In genomic region chr10:88297103-88297502, GRCh38 we compare ENCODE assay signal across 20 cellular contexts.
"Had no signal": no experiment of that assay in that cellular context is flagged by ENCODE, and none has a peak within 500 bp of the region (broad histone marks: within the 10 kb centered on the region; RNA-seq: fewer than 3 reads in every experiment).

No MANE protein-coding gene starts in this region.

- H3K27me3 ChIP-seq: right atrium auricular region, tibial nerve, uterus had no signal

- H3K36me3 ChIP-seq: right atrium auricular region, tibial nerve, uterus had no signal

- FAIRE-seq: small intestine had no signal

- DNase-seq: activated CD4-positive, alpha-beta T cell treated with anti-CD3 and anti-CD28 coated beads for 48 hours; activated CD8-positive, alpha-beta memory T cell treated with anti-CD3 and anti-CD28 coated beads, Interleukin-2, amount 50 U/mL, for 4 hours; activated CD8-positive, alpha-beta T cell treated with anti-CD3 and anti-CD28 coated beads, Interleukin-2, amount 10 ng/mL, durations not matched to agents 7 days and 5 days; activated naive CD4-positive, alpha-beta T cell; activated naive CD8-positive, alpha-beta T cell treated with anti-CD3 and anti-CD28 coated beads, Interleukin-2, amount 10 ng/mL, durations not matched to agents 7 days and 5 days; aorta; endodermal cell; hypothalamus; nephron progenitor cell; occipital lobe; small intestine; stimulated activated CD4-positive, alpha-beta T cell treated with anti-CD3 and anti-CD28 coated beads, Interleukin-4, amount 100 ng/mL, for 4 hours; stimulated activated CD8-positive, alpha-beta memory T cell treated with anti-CD3 and anti-CD28 coated beads, Interleukin-4, amount 100 ng/mL, for 48 hours; stimulated activated naive CD4-positive, alpha-beta T cell treated with Interleukin-2 at 50 U/mL for 16 hours; substantia nigra; T-helper 17 cell; uterus had no signal

- H3K4me3 ChIP-seq: right atrium auricular region, tibial nerve, uterus had no signal

- H3K9me3 ChIP-seq: right atrium auricular region, tibial nerve, uterus had no signal

- ATAC-seq: activated CD8-positive, alpha-beta T cell treated with anti-CD3 and anti-CD28 coated beads, Interleukin-2, amount 10 ng/mL, durations not matched to agents 7 days and 5 days; T-helper 17 cell; WTC11 had no signal

- H3K4me1 ChIP-seq: right atrium auricular region, tibial nerve, uterus had no signal
